In genomic region chr11:2685566-2686359, GRCh38 we compare ENCODE assay signal across 15 cellular contexts. TPM values are rescaled to one million over a fixed set of nuclear protein-coding genes. Genes with fewer than 3 reads are reported as not detected.
DNase-seq lines count a peak whose midpoint lies in the region; ATAC-seq, FAIRE-seq and TF ChIP-seq lines count a peak whose summit lies in the region.
"Had no signal": no experiment of that assay in that cellular context is flagged by ENCODE, and none has a peak within 500 bp of the region (broad histone marks: within the 10 kb centered on the region; RNA-seq: fewer than 3 reads in every experiment).

No MANE protein-coding gene starts in this region.

- H3K9me3 Mint-ChIP-seq in activated T-cell treated with anti-CD3 and anti-CD28 coated beads, Interleukin-2, amount 50 U/mL, for 4 hours: no peaks in the 10 kb centered on the region
- no peaks in the 10 kb centered on the region for H3K9me3 Mint-ChIP-seq in endodermal cell

- TF ChIP-seq POLR2A in Peyer's patch (IDR thresholded peaks at IDR 0.05) (no peak), ovary (IDR thresholded peaks at IDR 0.05) (no peak)

- H3K4me3 Mint-ChIP-seq in activated T-cell treated with anti-CD3 and anti-CD28 coated beads, Interleukin-2, amount 50 U/mL, for 4 hours: no peak overlapping the region
- H3K4me3 Mint-ChIP-seq in endodermal cell: no peak overlapping the region

- H3K9me3 ChIP-seq in Peyer's patch (no peaks in the 10 kb centered on the region), endodermal cell (ENCODE audit: control insufficient read depth, low read length) (no peaks in the 10 kb centered on the region), ovary (no peaks in the 10 kb centered on the region)
- H3K9me3 ChIP-seq: BLaER1 treated with 17β-estradiol and CSF1 and Interleukin-3, amounts not matched to agents 10 nM and 100 nM had no signal

- H3K36me3 Mint-ChIP-seq in activated T-cell treated with anti-CD3 and anti-CD28 coated beads, Interleukin-2, amount 50 U/mL, for 4 hours (ENCODE audit: insufficient read depth): peaks cover 12% of the 10 kb centered on the region
- peaks cover 4% of the 10 kb centered on the region for H3K36me3 Mint-ChIP-seq in endodermal cell (ENCODE audit: low read depth)

- H3K4me1 ChIP-seq in Peyer's patch (peaks cover 0 to 32% (median 4%) of the 10 kb centered on the region in 4 donors), endodermal cell (ENCODE audit: control insufficient read depth, insufficient read depth, low read length) (peaks cover 27% of the 10 kb centered on the region), ovary (ENCODE audit: insufficient read depth) (peaks cover 30% of the 10 kb centered on the region)

- no peaks in the 10 kb centered on the region for H3K27me3 ChIP-seq in Peyer's patch
- no peaks in the 10 kb centered on the region for H3K27me3 ChIP-seq in endodermal cell (ENCODE audit: control insufficient read depth, insufficient read depth, low read length, poor library complexity, severe bottlenecking)
- H3K27me3 ChIP-seq in ovary: no peaks in the 10 kb centered on the region
- H3K27me3 ChIP-seq: BLaER1 treated with 17β-estradiol and CSF1 and Interleukin-3, amounts not matched to agents 10 nM and 100 nM had no signal

- FAIRE-seq in RCC 7860 (lab: Jason Lieb, UNC): no peak

- intact Hi-C loops in ovary (cut with DNase I): loop anchor here in 1 of 4 donors (10.0 kb wide), 1 partner anchor 199 kb away; the partner anchor contains the start of gene CDKN1C

- peak; percentile 13 for DNase-seq in activated T-cell treated with anti-CD3 and anti-CD28 coated beads, Interleukin-2, amount 50 U/mL, for 1 hour
- DNase-seq in activated T-cell treated with anti-CD3 and anti-CD28 coated beads, Interleukin-2, amount 50 U/mL, for 4 hours: no peak
- peak in 2 of 3 donors; percentile 29 to 34 for DNase-seq in Peyer's patch
- peak; percentile 32 for DNase-seq in endodermal cell
- peak in 4 of 5 donors; percentile 6 to 12 (median 8) for DNase-seq in ovary
- no peak for DNase-seq in RCC 7860 (ENCODE audit: low spot score)
- DNase-seq in SIG-M5 treated with dmso at 0.1 percent for 504 hours (lab: John Stamatoyannopoulos, UW; ENCODE audit: unreplicated experiment): no peak
- DNase-seq: 8988T, DMS 273 treated with DMSO at 0.1 percent for 48 hours, NCI-H1417, NCI-H1930, NCI-H2171 treated with DMSO at 0.1 percent for 48 hours, NCI-H774 had no signal

- no peaks in the 10 kb centered on the region for H3K4me1 Mint-ChIP-seq in activated T-cell treated with anti-CD3 and anti-CD28 coated beads, Interleukin-2, amount 50 U/mL, for 4 hours (ENCODE audit: low read depth)
- H3K4me1 Mint-ChIP-seq in endodermal cell: peaks cover 63% of the 10 kb centered on the region

- peaks cover 0 to 8% (median 0%) of the 10 kb centered on the region in 3 donors for H3K36me3 ChIP-seq in Peyer's patch
- H3K36me3 ChIP-seq in endodermal cell (ENCODE audit: control insufficient read depth, insufficient read depth, low read length): peaks cover 22% of the 10 kb centered on the region
- no peaks in the 10 kb centered on the region for H3K36me3 ChIP-seq in ovary

- no peak overlapping the region for H3K27ac Mint-ChIP-seq in endodermal cell

- ATAC-seq in activated T-cell treated with anti-CD3 and anti-CD28 coated beads, Interleukin-2, amount 50 U/mL, for 4 hours: no peak
- ATAC-seq in HG02885 (IDR thresholded peaks at IDR 0.05; ENCODE audit: poor library complexity, unreplicated experiment): no peak

- H3K4me3 ChIP-seq in Peyer's patch (no peak overlapping the region), endodermal cell (ENCODE audit: low read length) (no peak overlapping the region), ovary (no peak overlapping the region)
- H3K4me3 ChIP-seq: BLaER1 treated with 17β-estradiol and CSF1 and Interleukin-3, amounts not matched to agents 10 nM and 100 nM had no signal

- no peak for TF ChIP-seq CTCF in Peyer's patch (IDR thresholded peaks at IDR 0.05)
- no peak for TF ChIP-seq CTCF in endodermal cell (conservative IDR thresholded peaks at IDR 0.05)
- no peak for TF ChIP-seq CTCF in ovary (IDR thresholded peaks at IDR 0.05)

- no peaks in the 10 kb centered on the region for H3K27me3 Mint-ChIP-seq in activated T-cell treated with anti-CD3 and anti-CD28 coated beads, Interleukin-2, amount 50 U/mL, for 4 hours (ENCODE audit: low read depth)
- H3K27me3 Mint-ChIP-seq in endodermal cell (ENCODE audit: insufficient read depth): no peaks in the 10 kb centered on the region

- TF ChIP-seq EP300 in ovary (IDR thresholded peaks at IDR 0.05): no peak

- no peak overlapping the region for H3K9ac ChIP-seq in endodermal cell (ENCODE audit: extremely low read depth, low read length, poor library complexity, severe bottlenecking)
- H3K9ac ChIP-seq: BLaER1 treated with 17β-estradiol and CSF1 and Interleukin-3, amounts not matched to agents 10 nM and 100 nM had no signal

- no peak overlapping the region for H3K27ac ChIP-seq in Peyer's patch
- H3K27ac ChIP-seq in endodermal cell (ENCODE audit: low read depth, low read length): no peak overlapping the region
- H3K27ac ChIP-seq in ovary: no peak overlapping the region
- H3K27ac ChIP-seq: BLaER1 treated with 17β-estradiol and CSF1 and Interleukin-3, amounts not matched to agents 10 nM and 100 nM had no signal

- 91 to 98% methylated on average over 8 to 13 of the region's 13 CpGs for WGBS in endodermal cell (ENCODE audit: insufficient coverage in 1 of 2, insufficient read length in 1 of 2), 2 experiments
- WGBS in ovary, 3 donors: 87 to 92% (median 91%) methylated on average over 13 of the region's 13 CpGs

RNA-seq across cellular contexts. Expression of gene KCNQ1OT1, which starts 14.0 kb away (rescaled TPM):
- under 1 TPM; 0.18 to 0.20 (median 0.19) TPM for total RNA-seq in activated T-cell treated with anti-CD3 and anti-CD28 coated beads, Interleukin-2, amount 50 U/mL, for 4 hours
- total RNA-seq in Peyer's patch (1 to 10 TPM; 3.2 to 6.2 (median 4.5) TPM), endodermal cell (1 to 10 TPM; 5.2 to 6.9 TPM), ovary (10 to 100 TPM in 1 of 7 donors, 1 to 10 TPM in 6; 3.9 to 11.5 (median 6.8) TPM)
- 0.71 TPM for polyA plus RNA-seq in endodermal cell (2013, experiment 1 of 2)
- polyA plus RNA-seq in endodermal cell (2013, experiment 2 of 2): 0.99 TPM
- under 1 TPM; 0.43 to 0.52 TPM for polyA plus RNA-seq in ovary

Comparison
In these comparisons a context has a peak if more than half of its experiments do, and no peak if none do; other contexts are left out.
1. DNase-seq: peak in activated T-cell treated with anti-CD3 and anti-CD28 coated beads, Interleukin-2, amount 50 U/mL, for 1 hour (single experiment), Peyer's patch (2 of 3), endodermal cell (single experiment) and ovary (4 of 5); none in activated T-cell treated with anti-CD3 and anti-CD28 coated beads, Interleukin-2, amount 50 U/mL, for 4 hours (single experiment), RCC 7860 (single experiment) and SIG-M5 treated with dmso at 0.1 percent for 504 hours (single experiment).